Comparison of ENCODE assay signal across 8 cellular contexts in the genomic region with DNA sequence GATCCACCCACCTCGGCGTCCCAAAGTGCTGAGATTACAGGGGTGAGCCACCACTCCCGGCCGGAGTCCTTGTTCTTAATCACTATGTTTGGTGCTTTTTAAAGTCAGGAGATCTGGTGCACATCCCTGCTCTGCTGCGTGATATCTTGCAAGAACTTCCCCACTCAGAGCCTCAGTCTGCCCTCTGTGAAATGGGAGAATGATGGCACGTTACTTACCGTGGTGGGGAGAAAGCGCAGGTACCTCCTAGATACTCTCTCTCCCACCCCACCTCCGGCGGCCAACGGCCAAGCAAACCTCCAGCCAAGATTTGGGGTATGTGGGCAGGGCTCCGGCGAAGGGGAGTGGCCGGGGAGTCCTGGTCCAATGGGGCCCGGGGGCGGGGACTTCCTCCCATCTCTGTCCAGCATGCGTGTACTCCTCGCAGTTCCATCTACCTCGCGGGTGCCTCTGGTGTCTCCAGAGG. TPM values are rescaled to one million over a fixed set of nuclear protein-coding genes. Genes with fewer than 3 reads are reported as not detected.
DNase-seq lines count a peak whose midpoint lies in the region; ATAC-seq, FAIRE-seq and TF ChIP-seq lines count a peak whose summit lies in the region.

A gene (plus strand): TSS at position 424 of the 466 bp plus-strand sequence. CDS start 139 bp downstream, outside the sequence.

- H3K27me3 ChIP-seq in small intestine (ENCODE audit: control insufficient read depth in 2 of 2, insufficient read depth in 2 of 2, low read length in 2 of 2), result peaks cover 0 to 6% of the 10 kb centered on the region in 2 donors

- WGBS in small intestine, 3 donors, result 12 to 17% (median 13%) methylated on average over 20 of the region's 20 CpGs

- FAIRE-seq in small intestine (lab: Jason Lieb, UNC), result no peak

- no peak for TF ChIP-seq CTCF in CD14-positive monocyte (IDR thresholded peaks at IDR 0.05)
- TF ChIP-seq CTCF in HFFc6 (IDR thresholded peaks at IDR 0.05), result no peak

- H3K27ac ChIP-seq in small intestine (ENCODE audit: low read depth in 1 of 2, low read length in 1 of 2), result no peak within 1 kb of the TSS

- no peaks in the 10 kb centered on the region for H3K4me1 ChIP-seq in small intestine (ENCODE audit: control insufficient read depth in 2 of 2, insufficient read depth in 1 of 2, low read depth in 1 of 2, low read length in 1 of 2)

- H3K4me1 Mint-ChIP-seq in CD14-positive monocyte (peaks cover 20% of the 10 kb centered on the region), HFFc6 (ENCODE audit: low read depth) (no peaks in the 10 kb centered on the region; the same call in 1 of the 2 replicates)
- peaks cover 26% of the 10 kb centered on the region for H3K4me1 Mint-ChIP-seq in activated T-helper 17 cell treated with anti-CD3 and anti-CD28 coated beads, Interleukin-2, amount 50 U/mL, for 72 hours

- H3K36me3 ChIP-seq in small intestine (ENCODE audit: control insufficient read depth in 2 of 2, insufficient read depth in 2 of 2, low read length in 2 of 2), result no peaks in the 10 kb centered on the region

- peaks cover 10 to 13% (median 10%) of the 10 kb centered on the region in 3 donors for H3K27me3 Mint-ChIP-seq in CD14-positive monocyte (ENCODE audit: low read depth in 3 of 3)
- peaks cover 13% of the 10 kb centered on the region for H3K27me3 Mint-ChIP-seq in activated T-helper 17 cell treated with anti-CD3 and anti-CD28 coated beads, Interleukin-2, amount 50 U/mL, for 72 hours
- peaks cover 16% of the 10 kb centered on the region for H3K27me3 Mint-ChIP-seq in HFFc6 (ENCODE audit: insufficient read depth)

- H3K9me3 Mint-ChIP-seq in CD14-positive monocyte, result peaks cover 0 to 1% (median 0%) of the 10 kb centered on the region in 7 donors
- no peaks in the 10 kb centered on the region for H3K9me3 Mint-ChIP-seq in activated T-helper 17 cell treated with anti-CD3 and anti-CD28 coated beads, Interleukin-2, amount 50 U/mL, for 72 hours
- no peaks in the 10 kb centered on the region for H3K9me3 Mint-ChIP-seq in HFFc6

- no peak within 1 kb of the TSS for H3K4me3 ChIP-seq in small intestine (ENCODE audit: low read depth in 1 of 2, low read length in 2 of 2)

- intact Hi-C loops in CD14-positive monocyte (cut with micrococcal nuclease), result no loop called here

- H3K9me3 ChIP-seq in small intestine (ENCODE audit: control insufficient read depth, low read depth), result no peaks in the 10 kb centered on the region

- H3K4me3 Mint-ChIP-seq in CD14-positive monocyte (peak within 1 kb of the TSS; percentile 52 to 82), HFFc6 (no peak within 1 kb of the TSS)
- peak within 1 kb of the TSS; percentile 75 for H3K4me3 Mint-ChIP-seq in activated T-helper 17 cell treated with anti-CD3 and anti-CD28 coated beads, Interleukin-2, amount 50 U/mL, for 72 hours

- peak within 1 kb of the TSS in 3 of 7 donors; percentile 25 to 79 (median 38) for H3K27ac Mint-ChIP-seq in CD14-positive monocyte
- H3K27ac Mint-ChIP-seq in activated T-helper 17 cell treated with anti-CD3 and anti-CD28 coated beads, Interleukin-2, amount 50 U/mL, for 72 hours, result peak within 1 kb of the TSS; percentile 76
- no peak within 1 kb of the TSS for H3K27ac Mint-ChIP-seq in HFFc6

- DNase-seq in CD14-positive monocyte (ENCODE audit: low spot score) (peak; percentile 65), NCI-H2227 (lab: John Stamatoyannopoulos, UW; ENCODE audit: unreplicated experiment) (peak; percentile 62), hepatic stellate cell (ENCODE audit: low spot score) (peak; percentile 71), small intestine (peak; percentile 6), NCI-H1105 treated with DMSO at 0.1 percent for 48 hours (lab: John Stamatoyannopoulos, UW) (no peak), HFFc6 (no peak)

- ATAC-seq in activated T-helper 17 cell treated with anti-CD3 and anti-CD28 coated beads, Interleukin-2, amount 50 U/mL, for 72 hours (replicated peaks), result peak; percentile 73
- ATAC-seq in GM19328 (IDR thresholded peaks at IDR 0.05; ENCODE audit: unreplicated experiment), result no peak

- H3K36me3 Mint-ChIP-seq in CD14-positive monocyte (no peaks in the 10 kb centered on the region), HFFc6 (ENCODE audit: low read depth) (no peaks in the 10 kb centered on the region)
- peaks cover 16% of the 10 kb centered on the region for H3K36me3 Mint-ChIP-seq in activated T-helper 17 cell treated with anti-CD3 and anti-CD28 coated beads, Interleukin-2, amount 50 U/mL, for 72 hours (ENCODE audit: low read depth)

RNA-seq across cellular contexts. Expression of the gene that starts here (rescaled TPM):
- polyA plus RNA-seq in CD14-positive monocyte, result 1 to 10 TPM in 1 of 2 donors, under 1 TPM in 1; 0.76 to 2.1 TPM
- total RNA-seq in activated T-helper 17 cell treated with anti-CD3 and anti-CD28 coated beads, Interleukin-2, amount 50 U/mL, for 72 hours, result 10 to 100 TPM; 13.2 to 41.5 TPM
- under 1 TPM in 1 of 3 donors, not detected in 2; 0.81 TPM for polyA plus RNA-seq in small intestine
- not detected for total RNA-seq in HFFc6 (2021; fragmentation: NEBNext Ultra II Directional; extraction: Animal tissue kit (Norgen Biotek cat#: 25700))

Comparison
In these comparisons a context has a peak if more than half of its experiments do, and no peak if none do; other contexts are left out.
1. RNA of the gene that starts here (total RNA-seq): 13.2 to 41.5 TPM in activated T-helper 17 cell treated with anti-CD3 and anti-CD28 coated beads, Interleukin-2, amount 50 U/mL, for 72 hours; not detected in HFFc6; every median in the first group is over 10 times any median in the second.
2. Peak in DNase-seq in small intestine; RNA of the gene not detected or under 1 TPM.
3. DNase-seq: peak in CD14-positive monocyte (single experiment), NCI-H2227 (single experiment) and hepatic stellate cell (single experiment); none in NCI-H1105 treated with DMSO at 0.1 percent for 48 hours (single experiment) and HFFc6 (single experiment).